1 cellular context compared by ENCODE assay signal in genomic region chr10:25851548-25851947, GRCh38.
TF ChIP-seq lines count a peak whose summit lies in the region.

No MANE protein-coding gene starts in this region.

TF ChIP-seq in GM23338, 12 proteins besides CTCF, POLR2A, EP300 and RAD21 (continued from another document):
- TF ChIP-seq, protein P1, sequence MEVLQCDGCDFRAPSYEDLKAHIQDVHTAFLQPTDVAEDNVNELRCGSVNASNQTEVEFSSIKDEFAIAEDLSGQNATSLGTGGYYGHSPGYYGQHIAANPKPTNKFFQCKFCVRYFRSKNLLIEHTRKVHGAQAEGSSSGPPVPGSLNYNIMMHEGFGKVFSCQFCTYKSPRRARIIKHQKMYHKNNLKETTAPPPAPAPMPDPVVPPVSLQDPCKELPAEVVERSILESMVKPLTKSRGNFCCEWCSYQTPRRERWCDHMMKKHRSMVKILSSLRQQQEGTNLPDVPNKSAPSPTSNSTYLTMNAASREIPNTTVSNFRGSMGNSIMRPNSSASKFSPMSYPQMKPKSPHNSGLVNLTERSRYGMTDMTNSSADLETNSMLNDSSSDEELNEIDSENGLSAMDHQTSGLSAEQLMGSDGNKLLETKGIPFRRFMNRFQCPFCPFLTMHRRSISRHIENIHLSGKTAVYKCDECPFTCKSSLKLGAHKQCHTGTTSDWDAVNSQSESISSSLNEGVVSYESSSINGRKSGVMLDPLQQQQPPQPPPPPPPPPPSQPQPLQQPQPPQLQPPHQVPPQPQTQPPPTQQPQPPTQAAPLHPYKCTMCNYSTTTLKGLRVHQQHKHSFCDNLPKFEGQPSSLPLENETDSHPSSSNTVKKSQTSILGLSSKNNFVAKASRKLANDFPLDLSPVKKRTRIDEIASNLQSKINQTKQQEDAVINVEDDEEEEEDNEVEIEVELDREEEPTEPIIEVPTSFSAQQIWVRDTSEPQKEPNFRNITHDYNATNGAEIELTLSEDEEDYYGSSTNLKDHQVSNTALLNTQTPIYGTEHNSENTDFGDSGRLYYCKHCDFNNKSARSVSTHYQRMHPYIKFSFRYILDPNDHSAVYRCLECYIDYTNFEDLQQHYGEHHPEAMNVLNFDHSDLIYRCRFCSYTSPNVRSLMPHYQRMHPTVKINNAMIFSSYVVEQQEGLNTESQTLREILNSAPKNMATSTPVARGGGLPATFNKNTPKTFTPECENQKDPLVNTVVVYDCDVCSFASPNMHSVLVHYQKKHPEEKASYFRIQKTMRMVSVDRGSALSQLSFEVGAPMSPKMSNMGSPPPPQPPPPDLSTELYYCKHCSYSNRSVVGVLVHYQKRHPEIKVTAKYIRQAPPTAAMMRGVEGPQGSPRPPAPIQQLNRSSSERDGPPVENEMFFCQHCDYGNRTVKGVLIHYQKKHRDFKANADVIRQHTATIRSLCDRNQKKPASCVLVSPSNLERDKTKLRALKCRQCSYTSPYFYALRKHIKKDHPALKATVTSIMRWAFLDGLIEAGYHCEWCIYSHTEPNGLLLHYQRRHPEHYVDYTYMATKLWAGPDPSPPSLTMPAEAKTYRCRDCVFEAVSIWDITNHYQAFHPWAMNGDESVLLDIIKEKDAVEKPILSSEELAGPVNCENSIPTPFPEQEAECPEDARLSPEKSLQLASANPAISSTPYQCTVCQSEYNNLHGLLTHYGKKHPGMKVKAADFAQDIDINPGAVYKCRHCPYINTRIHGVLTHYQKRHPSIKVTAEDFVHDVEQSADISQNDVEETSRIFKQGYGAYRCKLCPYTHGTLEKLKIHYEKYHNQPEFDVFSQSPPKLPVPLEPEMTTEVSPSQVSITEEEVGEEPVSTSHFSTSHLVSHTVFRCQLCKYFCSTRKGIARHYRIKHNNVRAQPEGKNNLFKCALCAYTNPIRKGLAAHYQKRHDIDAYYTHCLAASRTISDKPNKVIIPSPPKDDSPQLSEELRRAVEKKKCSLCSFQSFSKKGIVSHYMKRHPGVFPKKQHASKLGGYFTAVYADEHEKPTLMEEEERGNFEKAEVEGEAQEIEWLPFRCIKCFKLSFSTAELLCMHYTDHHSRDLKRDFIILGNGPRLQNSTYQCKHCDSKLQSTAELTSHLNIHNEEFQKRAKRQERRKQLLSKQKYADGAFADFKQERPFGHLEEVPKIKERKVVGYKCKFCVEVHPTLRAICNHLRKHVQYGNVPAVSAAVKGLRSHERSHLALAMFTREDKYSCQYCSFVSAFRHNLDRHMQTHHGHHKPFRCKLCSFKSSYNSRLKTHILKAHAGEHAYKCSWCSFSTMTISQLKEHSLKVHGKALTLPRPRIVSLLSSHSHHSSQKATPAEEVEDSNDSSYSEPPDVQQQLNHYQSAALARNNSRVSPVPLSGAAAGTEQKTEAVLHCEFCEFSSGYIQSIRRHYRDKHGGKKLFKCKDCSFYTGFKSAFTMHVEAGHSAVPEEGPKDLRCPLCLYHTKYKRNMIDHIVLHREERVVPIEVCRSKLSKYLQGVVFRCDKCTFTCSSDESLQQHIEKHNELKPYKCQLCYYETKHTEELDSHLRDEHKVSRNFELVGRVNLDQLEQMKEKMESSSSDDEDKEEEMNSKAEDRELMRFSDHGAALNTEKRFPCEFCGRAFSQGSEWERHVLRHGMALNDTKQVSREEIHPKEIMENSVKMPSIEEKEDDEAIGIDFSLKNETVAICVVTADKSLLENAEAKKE (CRISPR knock-in tag; IDR thresholded peaks at IDR 0.05): no peak
- TF ChIP-seq EZH2phosphoT487 (IDR thresholded peaks at IDR 0.05; ENCODE audit: unreplicated experiment) (no peak), ZNF331 (CRISPR knock-in tag; IDR thresholded peaks at IDR 0.05; ENCODE audit: low read depth) (no peak), JUNB (IDR thresholded peaks at IDR 0.05; ENCODE audit: unreplicated experiment) (no peak), ZNF114 (CRISPR knock-in tag; IDR thresholded peaks at IDR 0.05) (no peak), STAT1 (IDR thresholded peaks at IDR 0.05; ENCODE audit: unreplicated experiment) (no peak), NANOG (IDR thresholded peaks at IDR 0.05; ENCODE audit: borderline replicate concordance) (no peak), REST (IDR thresholded peaks at IDR 0.05; ENCODE audit: unreplicated experiment) (no peak), POLR2AphosphoS5 (IDR thresholded peaks at IDR 0.05; ENCODE audit: low read depth) (no peak)
- TF ChIP-seq, protein P2, sequence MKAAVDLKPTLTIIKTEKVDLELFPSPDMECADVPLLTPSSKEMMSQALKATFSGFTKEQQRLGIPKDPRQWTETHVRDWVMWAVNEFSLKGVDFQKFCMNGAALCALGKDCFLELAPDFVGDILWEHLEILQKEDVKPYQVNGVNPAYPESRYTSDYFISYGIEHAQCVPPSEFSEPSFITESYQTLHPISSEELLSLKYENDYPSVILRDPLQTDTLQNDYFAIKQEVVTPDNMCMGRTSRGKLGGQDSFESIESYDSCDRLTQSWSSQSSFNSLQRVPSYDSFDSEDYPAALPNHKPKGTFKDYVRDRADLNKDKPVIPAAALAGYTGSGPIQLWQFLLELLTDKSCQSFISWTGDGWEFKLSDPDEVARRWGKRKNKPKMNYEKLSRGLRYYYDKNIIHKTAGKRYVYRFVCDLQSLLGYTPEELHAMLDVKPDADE (IDR thresholded peaks at IDR 0.05): no peak
TF ChIP-seq in GM23338: peak in this region for 0.
